Comparison of ENCODE assay signal across 14 cellular contexts in genomic region chr17:61354895-61355294, GRCh38. TPM values are rescaled to one million over a fixed set of nuclear protein-coding genes. Genes with fewer than 3 reads are reported as not detected.
"Had no signal": no experiment of that assay in that cellular context is flagged by ENCODE, and none has a peak within 500 bp of the region (broad histone marks: within the 10 kb centered on the region; RNA-seq: fewer than 3 reads in every experiment).

No MANE protein-coding gene starts in this region.

- H3K9me3 Mint-ChIP-seq: activated CD4-positive, alpha-beta memory T cell treated with anti-CD3 and anti-CD28 coated beads, Interleukin-2, amount 10 ng/mL, durations not matched to agents 7 days and 5 days; activated naive CD4-positive, alpha-beta T cell treated with anti-CD3 and anti-CD28 coated beads, Interleukin-2, amount 50 U/mL, for 24 hours; nephron progenitor cell had no signal

- H3K27me3 ChIP-seq: esophagus muscularis mucosa, sigmoid colon had no signal

- H3K9me3 ChIP-seq: esophagus muscularis mucosa, sigmoid colon had no signal

- H3K36me3 Mint-ChIP-seq: activated naive CD4-positive, alpha-beta T cell treated with anti-CD3 and anti-CD28 coated beads, Interleukin-2, amount 50 U/mL, for 24 hours had no signal

- DNase-seq: activated CD4-positive, alpha-beta memory T cell treated with anti-CD3 and anti-CD28 coated beads, Interleukin-2, amount 10 ng/mL, durations not matched to agents 7 days and 5 days; activated CD4-positive, alpha-beta T cell treated with anti-CD3 and anti-CD28 coated beads for 4 hours; activated effector memory CD4-positive, alpha-beta T cell treated with anti-CD3 and anti-CD28 coated beads, Interleukin-2, amount 50 U/mL, for 16 hours; activated T-cell treated with anti-CD3 and anti-CD28 coated beads, Interleukin-2, amount 50 U/mL, for 48 hours; hypothalamus; kidney glomerular epithelial cell; nephron progenitor cell; sigmoid colon; stimulated activated CD4-positive, alpha-beta T cell treated with anti-CD3 and anti-CD28 coated beads, Interleukin-1b, Interleukin-23, amount 100 ng/mL, for 48 hours; T-helper 1 cell had no signal

- H3K27ac Mint-ChIP-seq: activated CD4-positive, alpha-beta memory T cell treated with anti-CD3 and anti-CD28 coated beads, Interleukin-2, amount 10 ng/mL, durations not matched to agents 7 days and 5 days; activated naive CD4-positive, alpha-beta T cell treated with anti-CD3 and anti-CD28 coated beads, Interleukin-2, amount 50 U/mL, for 24 hours; nephron progenitor cell had no signal

- H3K36me3 ChIP-seq: esophagus muscularis mucosa, sigmoid colon had no signal

- H3K4me3 ChIP-seq: coronary artery, esophagus muscularis mucosa, sigmoid colon had no signal

- H3K4me1 ChIP-seq: esophagus muscularis mucosa, sigmoid colon had no signal

- H3K27ac ChIP-seq: coronary artery, esophagus muscularis mucosa, sigmoid colon had no signal

RNA-seq across cellular contexts. Expression of gene TBX2, which starts 44.7 kb away (rescaled TPM):
- total RNA-seq: activated CD4-positive, alpha-beta memory T cell treated with anti-CD3 and anti-CD28 coated beads, Interleukin-2, amount 10 ng/mL, durations not matched to agents 7 days and 5 days; pulmonary artery endothelial cell had no signal
